ENCODE assay signal across 9 cellular contexts in the genomic region with DNA sequence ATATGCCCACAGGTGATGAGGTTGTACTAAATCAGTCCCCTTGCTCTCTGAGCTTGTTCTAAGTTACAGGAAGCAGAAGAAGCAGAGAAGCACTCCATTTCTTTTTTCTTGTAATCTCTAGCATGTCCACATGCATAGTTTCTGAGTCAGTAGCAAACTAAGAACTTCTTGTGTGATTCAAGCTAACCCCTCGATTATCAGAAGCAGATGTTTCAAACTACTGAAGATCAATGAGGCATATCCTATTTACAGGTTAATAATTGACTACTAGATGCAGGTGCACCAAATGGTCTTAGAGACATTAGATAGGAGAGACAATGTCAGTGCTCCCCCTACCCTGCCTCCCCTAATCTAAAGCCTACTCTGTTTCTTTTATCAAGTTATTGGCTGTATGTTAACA. TPM values are rescaled to one million over a fixed set of nuclear protein-coding genes. Genes with fewer than 3 reads are reported as not detected.
DNase-seq lines count a peak whose midpoint lies in the region; ATAC-seq and TF ChIP-seq lines count a peak whose summit lies in the region.
"Not testable (repeated sequence)": the region's sequence is repeated elsewhere in the genome, so short reads cannot be mapped to it uniquely, and the experiment has no call there.
"Had no signal": no experiment of that assay in that cellular context is flagged by ENCODE, and none has a peak within 500 bp of the region (broad histone marks: within the 10 kb centered on the region; RNA-seq: fewer than 3 reads in every experiment).

No MANE protein-coding gene starts in this region.

- H3K9me3 ChIP-seq in fibroblast of lung (ENCODE audit: control insufficient read depth, insufficient read depth, low read depth, low read length), result not testable (repeated sequence)

- peak; percentile 92 for ATAC-seq in GM18517 (IDR thresholded peaks at IDR 0.05; ENCODE audit: unreplicated experiment)
- ATAC-seq in GM19324 (IDR thresholded peaks at IDR 0.05; ENCODE audit: low FRiP score, unreplicated experiment), result peak; percentile 75
- ATAC-seq in GM21447 (IDR thresholded peaks at IDR 0.05; ENCODE audit: unreplicated experiment), result peak; percentile 88
- ATAC-seq in HG02763 (IDR thresholded peaks at IDR 0.05; ENCODE audit: unreplicated experiment), result peak; percentile 94
- ATAC-seq in HG03135 (IDR thresholded peaks at IDR 0.05; ENCODE audit: unreplicated experiment), result peak; percentile 94
- ATAC-seq in HG03521 (IDR thresholded peaks at IDR 0.05; ENCODE audit: unreplicated experiment), result peak; percentile 45

- H3K79me2 ChIP-seq in fibroblast of lung (ENCODE audit: control insufficient read depth, insufficient read depth, low read length), result not testable (repeated sequence)

- not testable (repeated sequence) for H3K4me3 ChIP-seq in fibroblast of lung (replicated peaks in 1 of 4; ENCODE audit: control extremely low read depth in 1 of 4, insufficient read depth in 1 of 4, low read depth in 3 of 4, low read length in 4 of 4)

- H2AFZ ChIP-seq in fibroblast of lung (ENCODE audit: low read length), result not testable (repeated sequence)

- H3K27me3 ChIP-seq in fibroblast of lung (ENCODE audit: control insufficient read depth, insufficient read depth, low read length), result not testable (repeated sequence)

- not testable (repeated sequence) for H3K9ac ChIP-seq in fibroblast of lung (ENCODE audit: insufficient read depth, low read length)

- not testable (repeated sequence) for H3K4me1 ChIP-seq in fibroblast of lung (ENCODE audit: control insufficient read depth, extremely low read depth, insufficient read depth, low read length)

- H3K27ac ChIP-seq in fibroblast of lung (ENCODE audit: insufficient read depth, low read length), result peak overlapping the region; percentile 57

- not testable (repeated sequence) for H3K4me2 ChIP-seq in fibroblast of lung (ENCODE audit: extremely low read depth, insufficient read depth, low read length)

- not testable (repeated sequence) for DNase-seq in fibroblast of lung (ENCODE audit: low read depth in 2 of 2)

- not testable (repeated sequence) for H4K20me1 ChIP-seq in fibroblast of lung (ENCODE audit: control insufficient read depth, extremely low read depth, insufficient read depth, low read length)

- H3K36me3 ChIP-seq in fibroblast of lung (ENCODE audit: control insufficient read depth, insufficient read depth, low read length), result not testable (repeated sequence)

- not testable (repeated sequence) for TF ChIP-seq CTCF in fibroblast of lung (conservative IDR thresholded peaks at IDR 0.05 in 1 of 2, IDR thresholded peaks at IDR 0.05 in 1 of 2; ENCODE audit: low read depth in 1 of 2, low read length in 2 of 2)

RNA-seq across cellular contexts. Expression of gene PGM5, which starts 21.3 kb away (rescaled TPM):
- total RNA-seq in fibroblast of lung, result 37.5 and 113 TPM in 2 replicates
- 42.6 and 65.7 TPM in 2 replicates for polyA plus RNA-seq in fibroblast of lung
- 39.1 and 65.4 TPM in 2 replicates for polyA plus RNA-seq in fibroblast of lung (2012)
- polyA minus RNA-seq in fibroblast of lung (ENCODE audit: low replicate concordance), result 62.4 and 117 TPM in 2 replicates
- total RNA-seq: LHCN-M2 had no signal
- polyA plus RNA-seq: naive thymus-derived CD4-positive, alpha-beta T cell had no signal
